ENCODE assay signal across 12 cellular contexts in the genomic region with DNA sequence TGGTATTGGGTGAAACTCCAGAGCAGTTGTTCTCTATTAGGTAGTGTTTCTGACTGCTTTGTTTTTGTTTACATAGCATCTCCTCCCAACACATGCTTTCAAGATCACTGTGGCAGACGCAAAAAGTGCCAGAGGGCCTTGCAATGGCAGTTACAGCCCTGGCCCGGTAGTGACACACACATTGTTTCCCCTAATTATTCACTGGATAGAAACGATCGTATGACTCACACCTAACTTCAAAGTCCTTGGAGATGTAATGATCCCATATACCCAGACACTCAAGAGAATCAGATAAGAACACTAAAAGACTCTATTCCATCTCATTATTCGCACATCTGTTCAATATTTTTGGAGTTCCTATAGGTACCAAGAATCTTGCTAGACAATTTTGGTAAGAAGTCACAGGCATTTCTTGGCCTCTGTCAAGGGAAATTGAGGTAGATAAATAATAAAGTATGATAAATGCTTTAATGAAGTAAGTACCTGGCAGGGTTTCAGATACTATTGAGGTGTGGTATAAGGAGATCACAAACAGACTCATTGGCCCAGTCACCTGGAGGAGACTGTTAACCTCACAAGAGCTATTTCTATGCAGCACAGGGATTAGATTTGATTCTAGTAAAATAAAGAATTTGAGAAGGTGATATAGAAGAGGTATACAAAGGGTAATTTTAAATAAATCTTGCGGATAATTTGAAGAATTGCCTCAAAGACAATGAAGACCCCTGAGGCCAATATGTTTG.
DNase-seq lines count a peak whose midpoint lies in the region; ATAC-seq and TF ChIP-seq lines count a peak whose summit lies in the region.
"Had no signal": no experiment of that assay in that cellular context is flagged by ENCODE, and none has a peak within 500 bp of the region (broad histone marks: within the 10 kb centered on the region; RNA-seq: fewer than 3 reads in every experiment).

No MANE protein-coding gene starts in this region.

- WGBS in suprapubic skin: 36% methylated on average over 6 of the region's 6 CpGs

- TF ChIP-seq EP300 in suprapubic skin (IDR thresholded peaks at IDR 0.05): no peak

- no peaks in the 10 kb centered on the region for H3K27me3 ChIP-seq in suprapubic skin

- H3K4me1 Mint-ChIP-seq in naive thymus-derived CD8-positive, alpha-beta T cell: no peaks in the 10 kb centered on the region
- H3K4me1 Mint-ChIP-seq: CD4-positive, alpha-beta memory T cell had no signal

- H3K9me3 ChIP-seq in suprapubic skin: no peaks in the 10 kb centered on the region

- H3K27me3 Mint-ChIP-seq in naive thymus-derived CD8-positive, alpha-beta T cell: no peaks in the 10 kb centered on the region
- H3K27me3 Mint-ChIP-seq: CD4-positive, alpha-beta memory T cell had no signal

- H3K27ac Mint-ChIP-seq in naive thymus-derived CD8-positive, alpha-beta T cell: no peak overlapping the region
- H3K27ac Mint-ChIP-seq: CD4-positive, alpha-beta memory T cell; H9 had no signal

- no peak overlapping the region for H3K4me3 Mint-ChIP-seq in naive thymus-derived CD8-positive, alpha-beta T cell
- H3K4me3 Mint-ChIP-seq: CD4-positive, alpha-beta memory T cell; H9 had no signal

- no peak for TF ChIP-seq POLR2A in suprapubic skin (IDR thresholded peaks at IDR 0.05)

- no peak for TF ChIP-seq CTCF in suprapubic skin (IDR thresholded peaks at IDR 0.05)

- peaks cover 8% of the 10 kb centered on the region for H3K4me1 ChIP-seq in suprapubic skin

- no peaks in the 10 kb centered on the region for H3K36me3 ChIP-seq in suprapubic skin

- POLR2A ChIA-PET in HEK293T (lab: Yijun Ruan, JAX): no interaction called here
- POLR2A ChIA-PET in naive thymus-derived CD8-positive, alpha-beta T cell (lab: Charles Lee): no interaction called here

- H3K4me3 ChIP-seq in suprapubic skin: no peak overlapping the region

- no peak for ATAC-seq in naive thymus-derived CD8-positive, alpha-beta T cell
- ATAC-seq in HG02973 (IDR thresholded peaks at IDR 0.05; ENCODE audit: unreplicated experiment): no peak

- H3K9me3 Mint-ChIP-seq in naive thymus-derived CD8-positive, alpha-beta T cell: peaks cover 0 to 15% (median 3%) of the 10 kb centered on the region in 9 donors
- H3K9me3 Mint-ChIP-seq: H9 had no signal

- no peaks in the 10 kb centered on the region for H3K36me3 Mint-ChIP-seq in naive thymus-derived CD8-positive, alpha-beta T cell
- H3K36me3 Mint-ChIP-seq: CD4-positive, alpha-beta memory T cell had no signal

- in situ Hi-C loops in ACHN (cut with HindIII; ENCODE audit: low pct_ligation_motif_present, low pct_unique_long_range_greater_than_20kb, low sequenced_read_pairs): no loop called here

- DNase-seq in ACHN (peak; percentile 1), HEK293T (ENCODE audit: extremely low spot score) (peak; percentile 40), SHP77 (lab: John Stamatoyannopoulos, UW) (peak; percentile 35 to 75), foreskin melanocyte (peak; percentile 29), suprapubic skin (ENCODE audit: low spot score in 2 of 2) (no peak)
- no peak for DNase-seq in naive thymus-derived CD8-positive, alpha-beta T cell
- no peak for DNase-seq in stimulated activated CD4-positive, alpha-beta T cell treated with anti-CD3 and anti-CD28 coated beads, Interleukin-4, amount 100 ng/mL, for 4 hours
- DNase-seq: CD4-positive, alpha-beta memory T cell; dermis blood vessel endothelial cell; H9; NCI-H2081 treated with DMSO at 0.1 percent for 48 hours had no signal

- no peak overlapping the region for H3K27ac ChIP-seq in suprapubic skin

- CTCF ChIA-PET in HEK293T (lab: Yijun Ruan, JAX): no interaction called here

TF ChIP-seq in HEK293T, 16 proteins besides CTCF, POLR2A, EP300 and RAD21:
- TF ChIP-seq FOXA1 (IDR thresholded peaks at IDR 0.05) (no peak), CTBP1 (IDR thresholded peaks at IDR 0.05; ENCODE audit: borderline replicate concordance) (no peak), NFRKB (IDR thresholded peaks at IDR 0.05) (no peak), PKNOX1 (IDR thresholded peaks at IDR 0.05) (no peak), TARDBP (IDR thresholded peaks at IDR 0.05) (no peak)

Comparison
In these comparisons a context has a peak if more than half of its experiments do, and no peak if none do; other contexts are left out.
1. DNase-seq: peak in ACHN (single experiment), HEK293T (single experiment), SHP77 (2 of 2) and foreskin melanocyte (single experiment); none in naive thymus-derived CD8-positive, alpha-beta T cell (0 of 10), suprapubic skin (0 of 2) and stimulated activated CD4-positive, alpha-beta T cell treated with anti-CD3 and anti-CD28 coated beads, Interleukin-4, amount 100 ng/mL, for 4 hours (0 of 2).